8 cellular contexts compared by ENCODE assay signal in genomic region chr11:46360878-46361277, GRCh38. TPM values are rescaled to one million over a fixed set of nuclear protein-coding genes. Genes with fewer than 3 reads are reported as not detected.
A peak's percentile ranks its signal among the peaks of the same experiment; 100 is the strongest.
DNase-seq lines count a peak whose midpoint lies in the region; ATAC-seq and TF ChIP-seq lines count a peak whose summit lies in the region.

No MANE protein-coding gene starts in this region.

- H3K27me3 Mint-ChIP-seq in T-helper 2 cell treated with Interferon-gamma antibody and Interleukin-4, amounts not matched to agents 5 μg/mL and 100 μg/mL, for 36 hours (ENCODE audit: low read depth), result no peaks in the 10 kb centered on the region

- no peak for DNase-seq in T-helper 2 cell treated with Interferon-gamma antibody and Interleukin-4, amounts not matched to agents 5 μg/mL and 100 μg/mL, for 36 hours (ENCODE audit: low spot score)
- DNase-seq in T-helper 2 cell (no peak), NOMO-1 treated with DMSO at 0.1 percent for 48 hours (lab: John Stamatoyannopoulos, UW; ENCODE audit: unreplicated experiment) (peak; percentile 65), fibroblast of lung (ENCODE audit: low read depth in 2 of 2) (no peak), foreskin keratinocyte (no peak), ecto neural progenitor cell (ENCODE audit: low spot score) (no peak)

- H3K79me2 ChIP-seq in fibroblast of lung (ENCODE audit: control insufficient read depth, insufficient read depth, low read length), result peaks cover 19% of the 10 kb centered on the region

- H3K27me3 ChIP-seq in fibroblast of lung (ENCODE audit: control insufficient read depth, insufficient read depth, low read length) (no peaks in the 10 kb centered on the region), stomach smooth muscle (ENCODE audit: control insufficient read depth in 1 of 2, insufficient read depth in 2 of 2, low read length in 2 of 2) (no peaks in the 10 kb centered on the region), foreskin keratinocyte (no peaks in the 10 kb centered on the region)

- H3K36me3 ChIP-seq in fibroblast of lung (ENCODE audit: control insufficient read depth, insufficient read depth, low read length) (no peaks in the 10 kb centered on the region), stomach smooth muscle (ENCODE audit: control insufficient read depth in 2 of 2, insufficient read depth in 2 of 2, low read length in 2 of 2) (no peaks in the 10 kb centered on the region)

- H3K4me3 ChIP-seq in fibroblast of lung (replicated peaks in 1 of 4; ENCODE audit: control extremely low read depth in 1 of 4, insufficient read depth in 1 of 4, low read depth in 3 of 4, low read length in 4 of 4) (peak overlapping the region in 1 of 4 experiments; percentile 42), stomach smooth muscle (ENCODE audit: low read length in 2 of 2) (peak overlapping the region; percentile 82 to 83)

- no peak overlapping the region for H2AFZ ChIP-seq in fibroblast of lung (ENCODE audit: low read length)

- TF ChIP-seq CTCF in fibroblast of lung (conservative IDR thresholded peaks at IDR 0.05 in 1 of 2, IDR thresholded peaks at IDR 0.05 in 1 of 2; ENCODE audit: low read depth in 1 of 2, low read length in 2 of 2) (no peak), foreskin keratinocyte (conservative IDR thresholded peaks at IDR 0.05) (no peak)

- peak overlapping the region; percentile 36 for H3K27ac ChIP-seq in fibroblast of lung (ENCODE audit: insufficient read depth, low read length)
- peak overlapping the region; percentile 94 for H3K27ac ChIP-seq in stomach smooth muscle (ENCODE audit: low read length)
- no peak overlapping the region for H3K27ac ChIP-seq in foreskin keratinocyte

- H3K36me3 Mint-ChIP-seq in T-helper 2 cell treated with Interferon-gamma antibody and Interleukin-4, amounts not matched to agents 5 μg/mL and 100 μg/mL, for 36 hours (ENCODE audit: low read depth), result peaks cover 7% of the 10 kb centered on the region

- ATAC-seq in foreskin keratinocyte, result no peak
- ATAC-seq in HG03520 (IDR thresholded peaks at IDR 0.05; ENCODE audit: unreplicated experiment), result no peak

- peak overlapping the region; percentile 34 for H3K4me2 ChIP-seq in fibroblast of lung (ENCODE audit: extremely low read depth, insufficient read depth, low read length)

- no peaks in the 10 kb centered on the region for H4K20me1 ChIP-seq in fibroblast of lung (ENCODE audit: control insufficient read depth, extremely low read depth, insufficient read depth, low read length)

- H3K9ac ChIP-seq in fibroblast of lung (ENCODE audit: insufficient read depth, low read length) (no peak overlapping the region), stomach smooth muscle (ENCODE audit: low read length in 2 of 2) (peak overlapping the region; percentile 85 to 87)

- H3K27ac Mint-ChIP-seq in T-helper 2 cell treated with Interferon-gamma antibody and Interleukin-4, amounts not matched to agents 5 μg/mL and 100 μg/mL, for 36 hours, result peak overlapping the region; percentile 77

- peaks cover 26% of the 10 kb centered on the region for H3K4me1 Mint-ChIP-seq in T-helper 2 cell treated with Interferon-gamma antibody and Interleukin-4, amounts not matched to agents 5 μg/mL and 100 μg/mL, for 36 hours (ENCODE audit: low read depth)

- H3K4me1 ChIP-seq in fibroblast of lung (ENCODE audit: control insufficient read depth, extremely low read depth, insufficient read depth, low read length) (peaks cover 23% of the 10 kb centered on the region), stomach smooth muscle (ENCODE audit: control insufficient read depth, insufficient read depth, low read length) (peaks cover 36% of the 10 kb centered on the region), foreskin keratinocyte (peaks cover 10% of the 10 kb centered on the region)

- no peaks in the 10 kb centered on the region for H3K9me3 ChIP-seq in fibroblast of lung (ENCODE audit: control insufficient read depth, insufficient read depth, low read depth, low read length)
- no peaks in the 10 kb centered on the region for H3K9me3 ChIP-seq in stomach smooth muscle (ENCODE audit: control insufficient read depth in 2 of 2, low read length in 2 of 2)

- H3K4me3 Mint-ChIP-seq in T-helper 2 cell treated with Interferon-gamma antibody and Interleukin-4, amounts not matched to agents 5 μg/mL and 100 μg/mL, for 36 hours, result peak overlapping the region; percentile 85

- no peaks in the 10 kb centered on the region for H3K9me3 Mint-ChIP-seq in T-helper 2 cell treated with Interferon-gamma antibody and Interleukin-4, amounts not matched to agents 5 μg/mL and 100 μg/mL, for 36 hours

RNA-seq across cellular contexts. Expression of gene DGKZ, which starts 13.6 kb away (rescaled TPM):
- total RNA-seq in fibroblast of lung (24.9 and 35.5 TPM in 2 replicates), foreskin keratinocyte (70.1 and 71.6 TPM in 2 replicates)
- polyA plus RNA-seq in fibroblast of lung (16.4 and 26.1 TPM in 2 replicates), foreskin keratinocyte (57.9 and 59.1 TPM in 2 replicates)
- 34.5 and 44.0 TPM in 2 replicates for polyA plus RNA-seq in fibroblast of lung (2012)
- 71.9 and 76.7 TPM in 2 replicates for polyA minus RNA-seq in fibroblast of lung (ENCODE audit: low replicate concordance)

RNA-seq across cellular contexts. Expression of gene MDK, which starts 20.6 kb away (rescaled TPM):
- total RNA-seq in fibroblast of lung (44.6 and 93.2 TPM in 2 replicates), foreskin keratinocyte (23.4 and 24.2 TPM in 2 replicates)
- polyA plus RNA-seq in fibroblast of lung (131 and 169 TPM in 2 replicates), foreskin keratinocyte (50.6 and 56.0 TPM in 2 replicates)
- polyA plus RNA-seq in fibroblast of lung (2012), result 157 and 188 TPM in 2 replicates
- polyA minus RNA-seq in fibroblast of lung (ENCODE audit: low replicate concordance), result 45.2 and 79.7 TPM in 2 replicates

RNA-seq across cellular contexts. Expression of gene CHRM4, which starts 30.7 kb away (rescaled TPM):
- total RNA-seq in fibroblast of lung, result under 0.01 TPM in 1 of 2 replicates, not detected in the other
- polyA plus RNA-seq in fibroblast of lung, result 0.03 and 0.05 TPM in 2 replicates
- 0.14 TPM in 1 of 2 replicates, not detected in the other for polyA plus RNA-seq in fibroblast of lung (2012)
- polyA minus RNA-seq in fibroblast of lung (ENCODE audit: low replicate concordance), result 0.82 TPM in 1 of 2 replicates, not detected in the other
- total RNA-seq in foreskin keratinocyte, result not detected in 2 replicates
- not detected in 2 replicates for polyA plus RNA-seq in foreskin keratinocyte
